8 cellular contexts compared by ENCODE assay signal in the genomic region with DNA sequence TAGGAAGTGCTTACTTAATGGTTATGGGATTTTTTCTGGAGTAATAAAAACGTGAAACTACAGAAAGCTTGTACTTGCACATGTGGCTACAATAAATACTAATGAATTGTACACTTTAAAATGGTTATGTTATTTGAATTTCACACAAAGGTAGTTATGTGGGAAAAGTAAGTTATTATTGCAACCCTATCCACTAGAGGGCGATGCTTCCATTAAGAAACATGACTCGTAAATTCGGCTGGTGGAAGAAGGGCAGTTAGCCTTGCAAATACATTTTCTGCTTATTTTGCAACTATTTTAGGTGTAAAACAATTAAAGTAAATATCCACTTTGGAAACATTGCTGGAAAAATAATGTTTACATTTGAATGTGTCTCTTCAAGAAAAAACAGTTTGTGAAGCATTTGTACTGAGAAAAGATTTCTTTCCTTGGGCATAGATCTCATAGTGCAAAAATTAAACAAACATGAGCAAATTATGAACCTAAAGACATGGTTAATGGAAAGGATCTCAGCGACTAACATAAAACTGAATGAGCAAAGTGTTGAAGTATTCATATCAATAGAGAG.
DNase-seq lines count a peak whose midpoint lies in the region; ATAC-seq and TF ChIP-seq lines count a peak whose summit lies in the region.

No MANE protein-coding gene starts in this region.

- intact Hi-C loops in CD14-positive monocyte (cut with micrococcal nuclease), result loop anchor here (5.0 kb wide), 2 partner anchors 471 to 476 kb away; no protein-coding TSS in a partner anchor
- intact Hi-C loops in mammary epithelial cell (cut with micrococcal nuclease), result loop anchor here (1.0 to 10.0 kb wide), 5 partner anchors 153 to 731 kb away; partner anchors contain the start of gene TTC21B
- intact Hi-C loops in lower lobe of right lung (cut with DNase I), result loop anchor here (10.0 kb wide), 1 partner anchor 293 kb away; no protein-coding TSS in a partner anchor
- intact Hi-C loops in posterior cingulate gyrus (cut with DNase I), result loop anchor here (1.0 to 10.0 kb wide), 4 partner anchors 63 to 473 kb away; partner anchors contain the start of gene CSRNP3

- H3K9me3 ChIP-seq in mammary epithelial cell (replicated peaks; ENCODE audit: insufficient read depth, low read length) (no peaks in the 10 kb centered on the region), lower lobe of right lung (no peaks in the 10 kb centered on the region)

- dilution Hi-C loops in mammary epithelial cell (cut with HindIII; ENCODE audit: low sequenced_read_pairs), result loop anchor here (25.0 kb wide), 1 partner anchor 286 kb away; no protein-coding TSS in a partner anchor

- 4% methylated on average over 5 of the region's 5 CpGs for WGBS in mammary epithelial cell (ENCODE audit: low coverage, missing lambda C conversion rate)

- ATAC-seq in GM18511 (IDR thresholded peaks at IDR 0.05; ENCODE audit: unreplicated experiment), result peak; percentile 84
- ATAC-seq in HG03520 (IDR thresholded peaks at IDR 0.05; ENCODE audit: unreplicated experiment), result peak; percentile 59
- ATAC-seq in lower lobe of right lung, result peak; percentile 58 to 63

- CTCF ChIA-PET in mammary epithelial cell (lab: Charles Lee; ENCODE audit: low non-redundant PET), result no interaction called here

- H3K4me3 ChIP-seq in mammary epithelial cell (replicated peaks in 1 of 3; ENCODE audit: insufficient read depth in 1 of 3, low read depth in 2 of 3, low read length in 3 of 3) (no peak overlapping the region), lower lobe of right lung (no peak overlapping the region)

- H3K4me1 ChIP-seq in mammary epithelial cell (ENCODE audit: insufficient read depth, low read length) (no peaks in the 10 kb centered on the region), lower lobe of right lung (no peaks in the 10 kb centered on the region)

- no peaks in the 10 kb centered on the region for H3K36me3 Mint-ChIP-seq in CD14-positive monocyte

- H3K9ac ChIP-seq in mammary epithelial cell (ENCODE audit: insufficient read depth, low read length), result no peak overlapping the region

- H3K36me3 ChIP-seq in mammary epithelial cell (ENCODE audit: insufficient read depth, low read length), result no peaks in the 10 kb centered on the region
- no peaks in the 10 kb centered on the region for H3K36me3 ChIP-seq in lower lobe of right lung

- H3K27ac Mint-ChIP-seq in CD14-positive monocyte, result no peak overlapping the region

- peak; percentile 73 for TF ChIP-seq CTCF in CD14-positive monocyte (IDR thresholded peaks at IDR 0.05)
- peak; percentile 70 to 79 for TF ChIP-seq CTCF in mammary epithelial cell (conservative IDR thresholded peaks at IDR 0.05 in 1 of 2, IDR thresholded peaks at IDR 0.05 in 1 of 2; ENCODE audit: extremely low read depth in 1 of 2, insufficient read depth in 1 of 2, low read depth in 1 of 2, low read length in 2 of 2)
- TF ChIP-seq CTCF in lower lobe of right lung (IDR thresholded peaks at IDR 0.05), result peak; percentile 68

- H3K9me3 Mint-ChIP-seq in CD14-positive monocyte, result no peaks in the 10 kb centered on the region

- no peaks in the 10 kb centered on the region for H3K27me3 ChIP-seq in mammary epithelial cell (ENCODE audit: insufficient read depth, low read length)
- no peaks in the 10 kb centered on the region for H3K27me3 ChIP-seq in lower lobe of right lung (ENCODE audit: low read depth)

- H3K4me1 Mint-ChIP-seq in CD14-positive monocyte, result no peaks in the 10 kb centered on the region

- DNase-seq in CD14-positive monocyte (ENCODE audit: low spot score) (no peak), NCI-H526 (lab: John Stamatoyannopoulos, UW) (peak; percentile 49 to 86), mammary epithelial cell (peak; percentile 31), lower lobe of right lung (no peak), posterior cingulate gyrus (no peak)
- no peak for DNase-seq in activated effector memory CD4-positive, alpha-beta T cell treated with Interleukin-2 at 50 U/mL for 16 hours

- no peak overlapping the region for H3K4me2 ChIP-seq in mammary epithelial cell (ENCODE audit: insufficient read depth, low read depth, low read length)

- peaks cover 2 to 5% (median 2%) of the 10 kb centered on the region in 3 donors for H3K27me3 Mint-ChIP-seq in CD14-positive monocyte (ENCODE audit: low read depth in 3 of 3)

- no peak overlapping the region for H2AFZ ChIP-seq in mammary epithelial cell (ENCODE audit: low read depth, low read length)

- no peak overlapping the region for H3K27ac ChIP-seq in mammary epithelial cell (ENCODE audit: insufficient read depth, low read depth, low read length)
- H3K27ac ChIP-seq in lower lobe of right lung, result no peak overlapping the region

- BruUV-seq in mammary epithelial cell (replicated peaks; lab: Mats Ljungman, UMichigan), result no TSS peak

- no peaks in the 10 kb centered on the region for H3K79me2 ChIP-seq in mammary epithelial cell (ENCODE audit: insufficient read depth, low read length)

- in situ Hi-C loops in mammary epithelial cell (cut with MboI; ENCODE audit: low sequenced_read_pairs in 2 of 2), result loop anchor here (25.0 kb wide), 1 partner anchor 461 kb away; no protein-coding TSS in a partner anchor

- no peak overlapping the region for H3K4me3 Mint-ChIP-seq in CD14-positive monocyte

- no peaks in the 10 kb centered on the region for H4K20me1 ChIP-seq in mammary epithelial cell (ENCODE audit: insufficient read depth, low read length)

Comparison
In these comparisons a context has a peak if more than half of its experiments do, and no peak if none do; other contexts are left out.
1. DNase-seq: peak in NCI-H526 (2 of 2) and mammary epithelial cell (single experiment); none in CD14-positive monocyte (single experiment), lower lobe of right lung (single experiment), activated effector memory CD4-positive, alpha-beta T cell treated with Interleukin-2 at 50 U/mL for 16 hours (single experiment) and posterior cingulate gyrus (0 of 10).
2. Peak in every context shown above with its lines, with median percentiles within 50 percentile points of each other: CTCF ChIP-seq and ATAC-seq.